In the genomic region with DNA sequence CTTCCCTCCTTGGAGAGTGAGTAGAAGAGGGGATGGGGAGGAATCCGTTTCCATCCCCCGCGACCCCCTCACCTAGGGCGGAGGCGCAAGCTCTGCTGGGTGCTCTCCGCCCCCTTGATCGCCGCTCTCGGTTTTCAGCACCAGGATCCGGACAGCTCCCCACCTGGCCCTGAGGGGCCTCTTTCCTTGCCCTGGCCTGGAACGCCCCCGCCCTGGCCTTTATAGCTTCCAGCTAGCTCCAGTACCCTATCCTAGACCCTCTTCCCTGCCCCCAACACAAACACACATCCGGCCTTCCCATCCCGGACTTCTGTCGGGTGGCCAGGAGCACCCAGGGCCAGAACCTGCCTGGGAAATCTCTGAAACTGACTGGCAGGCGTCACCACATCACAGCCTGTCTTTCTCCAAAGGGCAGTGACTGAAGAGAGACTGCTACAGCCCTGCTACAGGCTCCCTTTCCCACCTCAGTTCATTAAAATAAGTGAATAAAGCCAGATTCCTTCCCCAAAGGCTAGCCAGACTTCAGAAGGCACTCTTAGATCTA, we compare ENCODE assay signal across 10 cellular contexts.
DNase-seq lines count a peak whose midpoint lies in the region; TF ChIP-seq lines count a peak whose summit lies in the region.
"Had no signal": no experiment of that assay in that cellular context is flagged by ENCODE, and none has a peak within 500 bp of the region (broad histone marks: within the 10 kb centered on the region; RNA-seq: fewer than 3 reads in every experiment).

No MANE protein-coding gene starts in this region.

- no peak overlapping the region for H3K9ac ChIP-seq in iPS-18a (ENCODE audit: low read length)

- 7 to 13% methylated on average over 5 to 16 of the region's 16 CpGs for WGBS in transverse colon (ENCODE audit: low coverage in 1 of 2), 2 donors

- peaks cover 16% of the 10 kb centered on the region for H3K4me1 Mint-ChIP-seq in activated naive CD4-positive, alpha-beta T cell treated with anti-CD3 and anti-CD28 coated beads, Interleukin-2, amount 10 ng/mL, durations not matched to agents 7 days and 5 days
- peaks cover 13% of the 10 kb centered on the region for H3K4me1 Mint-ChIP-seq in activated naive CD8-positive, alpha-beta T cell (ENCODE audit: low read depth)

- CTCF ChIA-PET in activated naive CD4-positive, alpha-beta T cell treated with anti-CD3 and anti-CD28 coated beads, Interleukin-2, amount 10 ng/mL, durations not matched to agents 7 days and 5 days (lab: Charles Lee) = no interaction called here

- H3K4me3 ChIP-seq in iPS-18a (ENCODE audit: low read length) = peak overlapping the region; percentile 62
- H3K4me3 ChIP-seq in transverse colon = no peak overlapping the region

- H3K9me3 ChIP-seq in iPS-18a (ENCODE audit: control insufficient read depth, low read depth, low read length) = no peaks in the 10 kb centered on the region
- H3K9me3 ChIP-seq in transverse colon = no peaks in the 10 kb centered on the region

- DNase-seq in activated naive CD4-positive, alpha-beta T cell treated with anti-CD3 and anti-CD28 coated beads, Interleukin-2, amount 10 ng/mL, durations not matched to agents 7 days and 5 days = peak; percentile 63
- DNase-seq in activated naive CD4-positive, alpha-beta T cell treated with anti-CD3 and anti-CD28 coated beads, Interleukin-2, amount 50 U/mL, for 16 hours = no peak
- peak; percentile 15 for DNase-seq in transverse colon
- no peak for DNase-seq in SKM-1 treated with dmso at 0.1 percent for 144 hours (lab: John Stamatoyannopoulos, UW; ENCODE audit: unreplicated experiment)
- DNase-seq in stimulated activated naive CD4-positive, alpha-beta T cell treated with Interleukin-2 at 50 U/mL for 16 hours (lab: John Stamatoyannopoulos, UW) = no peak
- no peak for DNase-seq in NCI-H2081 (lab: John Stamatoyannopoulos, UW)
- DNase-seq: activated CD8-positive, alpha-beta memory T cell treated with anti-CD3 and anti-CD28 coated beads, Interleukin-2, amount 50 U/mL, for 4 hours; NCI-H187 treated with DMSO at 0.1 percent for 48 hours had no signal

- peaks cover 84% of the 10 kb centered on the region for H3K27me3 Mint-ChIP-seq in activated naive CD4-positive, alpha-beta T cell treated with anti-CD3 and anti-CD28 coated beads, Interleukin-2, amount 10 ng/mL, durations not matched to agents 7 days and 5 days
- H3K27me3 Mint-ChIP-seq in activated naive CD8-positive, alpha-beta T cell = peaks cover 24% of the 10 kb centered on the region

- no peaks in the 10 kb centered on the region for H3K36me3 Mint-ChIP-seq in activated naive CD4-positive, alpha-beta T cell treated with anti-CD3 and anti-CD28 coated beads, Interleukin-2, amount 10 ng/mL, durations not matched to agents 7 days and 5 days
- H3K36me3 Mint-ChIP-seq in activated naive CD8-positive, alpha-beta T cell = no peaks in the 10 kb centered on the region

- no peak overlapping the region for H3K4me3 Mint-ChIP-seq in activated naive CD4-positive, alpha-beta T cell treated with anti-CD3 and anti-CD28 coated beads, Interleukin-2, amount 10 ng/mL, durations not matched to agents 7 days and 5 days
- H3K4me3 Mint-ChIP-seq in activated naive CD8-positive, alpha-beta T cell = peak overlapping the region; percentile 73

- H3K27ac ChIP-seq in iPS-18a (ENCODE audit: low read length) (no peak overlapping the region), transverse colon (no peak overlapping the region)

- H3K27me3 ChIP-seq in iPS-18a (ENCODE audit: control insufficient read depth, insufficient read depth, low read length) = peaks cover 73% of the 10 kb centered on the region
- H3K27me3 ChIP-seq in transverse colon = peaks cover 75% of the 10 kb centered on the region

- in situ Hi-C loops in transverse colon (cut with MboI; ENCODE audit: low pct_ligation_motif_present in 1 of 4, low pct_unique_long_range_greater_than_20kb in 1 of 4, low sequenced_read_pairs in 3 of 4) = no loop called here

- intact Hi-C loops in transverse colon (cut with DNase I; ENCODE audit: low total_unique reads) = no loop called here

- no peak for TF ChIP-seq POLR2A in transverse colon (IDR thresholded peaks at IDR 0.05)

- H3K36me3 ChIP-seq in iPS-18a (ENCODE audit: control insufficient read depth, low read depth, low read length) = no peaks in the 10 kb centered on the region
- no peaks in the 10 kb centered on the region for H3K36me3 ChIP-seq in transverse colon

- H3K9me3 Mint-ChIP-seq in activated naive CD4-positive, alpha-beta T cell treated with anti-CD3 and anti-CD28 coated beads, Interleukin-2, amount 10 ng/mL, durations not matched to agents 7 days and 5 days = no peaks in the 10 kb centered on the region
- no peaks in the 10 kb centered on the region for H3K9me3 Mint-ChIP-seq in activated naive CD8-positive, alpha-beta T cell (ENCODE audit: low read depth)

- peak overlapping the region; percentile 14 for H3K27ac Mint-ChIP-seq in activated naive CD4-positive, alpha-beta T cell treated with anti-CD3 and anti-CD28 coated beads, Interleukin-2, amount 10 ng/mL, durations not matched to agents 7 days and 5 days
- no peak overlapping the region for H3K27ac Mint-ChIP-seq in activated naive CD8-positive, alpha-beta T cell

- H3K4me1 ChIP-seq in iPS-18a (ENCODE audit: control insufficient read depth, low read depth, low read length) = peaks cover 15% of the 10 kb centered on the region
- H3K4me1 ChIP-seq in transverse colon = peaks cover 0 to 24% (median 19%) of the 10 kb centered on the region in 4 donors

- no peak for TF ChIP-seq EP300 in transverse colon (IDR thresholded peaks at IDR 0.05; ENCODE audit: low read depth)

- TF ChIP-seq CTCF in transverse colon (IDR thresholded peaks at IDR 0.05) = no peak

Comparison
In these comparisons a context has a peak if more than half of its experiments do, and no peak if none do; other contexts are left out.
1. DNase-seq: peak in activated naive CD4-positive, alpha-beta T cell treated with anti-CD3 and anti-CD28 coated beads, Interleukin-2, amount 10 ng/mL, durations not matched to agents 7 days and 5 days (single experiment) and transverse colon (single experiment); none in activated naive CD4-positive, alpha-beta T cell treated with anti-CD3 and anti-CD28 coated beads, Interleukin-2, amount 50 U/mL, for 16 hours (single experiment), SKM-1 treated with dmso at 0.1 percent for 144 hours (single experiment), stimulated activated naive CD4-positive, alpha-beta T cell treated with Interleukin-2 at 50 U/mL for 16 hours (single experiment) and NCI-H2081 (0 of 2).